ENCODE assay signal across 13 cellular contexts in the genomic region with DNA sequence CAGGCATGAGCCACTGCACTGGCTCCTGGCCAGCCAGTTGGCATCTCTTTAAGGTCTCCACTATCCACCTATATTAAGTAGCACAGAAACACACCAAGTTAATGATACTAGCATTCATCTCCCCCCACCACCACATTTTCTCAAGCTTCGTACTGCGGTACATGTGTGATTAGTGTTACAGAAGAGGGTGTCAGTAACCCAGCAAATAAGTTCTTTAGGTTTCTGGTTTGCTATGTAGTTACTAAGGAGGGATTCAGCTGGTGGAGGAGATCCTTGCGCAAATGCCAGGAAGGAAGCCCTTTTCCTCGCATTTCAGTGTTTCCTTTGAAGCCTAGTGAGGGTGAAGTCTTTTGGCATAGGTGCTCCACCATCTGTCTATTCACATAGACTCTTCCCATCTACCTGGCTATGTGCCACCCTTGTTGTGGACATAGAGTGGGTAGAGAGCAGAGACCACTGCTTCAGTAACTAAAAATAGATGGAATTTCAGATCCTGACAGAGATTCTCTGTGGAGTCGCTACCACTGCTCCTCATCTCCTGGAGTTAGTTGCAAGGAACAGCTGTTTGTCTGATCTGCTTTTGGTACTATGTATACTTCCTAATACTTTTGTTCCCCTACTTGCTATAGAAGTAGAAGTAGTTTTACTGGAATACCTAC. TPM values are rescaled to one million over a fixed set of nuclear protein-coding genes. Genes with fewer than 3 reads are reported as not detected.
A peak's percentile ranks its signal among the peaks of the same experiment; 100 is the strongest.
DNase-seq lines count a peak whose midpoint lies in the region; ATAC-seq, FAIRE-seq and TF ChIP-seq lines count a peak whose summit lies in the region.
"Had no signal": no experiment of that assay in that cellular context is flagged by ENCODE, and none has a peak within 500 bp of the region (broad histone marks: within the 10 kb centered on the region; RNA-seq: fewer than 3 reads in every experiment).

No MANE protein-coding gene starts in this region.

- H3K36me3 Mint-ChIP-seq in CD4-positive, CD25-positive, alpha-beta regulatory T cell = peaks cover 4% of the 10 kb centered on the region
- H3K36me3 Mint-ChIP-seq in activated CD4-positive, alpha-beta memory T cell treated with anti-CD3 and anti-CD28 coated beads, Interleukin-2, amount 10 ng/mL, durations not matched to agents 7 days and 5 days (ENCODE audit: low read depth) = peaks cover 27% of the 10 kb centered on the region

- no peaks in the 10 kb centered on the region for H3K9me3 ChIP-seq in CD4-positive, CD25-positive, alpha-beta regulatory T cell (ENCODE audit: control insufficient read depth in 2 of 2, low read length in 2 of 2)

- ATAC-seq in CD4-positive, CD25-positive, alpha-beta regulatory T cell (ENCODE audit: low read depth in 2 of 2) = no peak

- H3K9me3 Mint-ChIP-seq in CD4-positive, CD25-positive, alpha-beta regulatory T cell = no peaks in the 10 kb centered on the region
- no peaks in the 10 kb centered on the region for H3K9me3 Mint-ChIP-seq in activated CD4-positive, alpha-beta memory T cell treated with anti-CD3 and anti-CD28 coated beads, Interleukin-2, amount 10 ng/mL, durations not matched to agents 7 days and 5 days
- H3K9me3 Mint-ChIP-seq: neural crest cell had no signal

- H3K4me3 ChIP-seq in CD4-positive, CD25-positive, alpha-beta regulatory T cell (ENCODE audit: low read depth, low read length) = peak overlapping the region; percentile 78

- H3K36me3 ChIP-seq in CD4-positive, CD25-positive, alpha-beta regulatory T cell (ENCODE audit: control insufficient read depth, insufficient read depth, low read length) = no peaks in the 10 kb centered on the region

- DNase-seq in CD4-positive, CD25-positive, alpha-beta regulatory T cell = no peak
- DNase-seq in GM12891 (ENCODE audit: insufficient read length, low spot score) (no peak), mesenteric fat pad (ENCODE audit: low spot score) (peak; percentile 43), NCI-H2227 treated with DMSO at 0.1 percent for 48 hours (lab: John Stamatoyannopoulos, UW) (no peak), HCEC 1CT (no peak)
- no peak for DNase-seq in activated CD4-positive, alpha-beta memory T cell treated with anti-CD3 and anti-CD28 coated beads, Interleukin-2, amount 10 ng/mL, durations not matched to agents 7 days and 5 days
- DNase-seq in activated effector memory CD4-positive, alpha-beta T cell treated with anti-CD3 and anti-CD28 coated beads, Interleukin-2, amount 50 U/mL, for 16 hours = no peak
- DNase-seq: COR-L47; stimulated activated CD4-positive, alpha-beta T cell treated with anti-CD3 and anti-CD28 coated beads, Interleukin-12 subunit alpha, Interleukin-12 subunit beta, amount 100 ng/mL, for 4 hours had no signal

- peak overlapping the region; percentile 57 to 87 (median 84) for H3K4me3 Mint-ChIP-seq in CD4-positive, CD25-positive, alpha-beta regulatory T cell
- H3K4me3 Mint-ChIP-seq in activated CD4-positive, alpha-beta memory T cell treated with anti-CD3 and anti-CD28 coated beads, Interleukin-2, amount 10 ng/mL, durations not matched to agents 7 days and 5 days = peak overlapping the region; percentile 38
- H3K4me3 Mint-ChIP-seq: neural crest cell had no signal

- peaks cover 34 to 78% (median 56%) of the 10 kb centered on the region in 4 donors for H3K4me1 Mint-ChIP-seq in CD4-positive, CD25-positive, alpha-beta regulatory T cell
- H3K4me1 Mint-ChIP-seq in activated CD4-positive, alpha-beta memory T cell treated with anti-CD3 and anti-CD28 coated beads, Interleukin-2, amount 10 ng/mL, durations not matched to agents 7 days and 5 days = peaks cover 51% of the 10 kb centered on the region

- CTCF ChIA-PET in activated CD4-positive, alpha-beta memory T cell treated with anti-CD3 and anti-CD28 coated beads, Interleukin-2, amount 10 ng/mL, durations not matched to agents 7 days and 5 days (lab: Charles Lee) = interaction anchor here (0.7 kb wide), 2 partner anchors 157 to 834 kb away, joined by 4 to 6 read pairs; no protein-coding TSS in a partner anchor

- no peak for FAIRE-seq in GM12891 (lab: Jason Lieb, UNC)
- FAIRE-seq: colon, H1 had no signal

- H3K27me3 Mint-ChIP-seq in CD4-positive, CD25-positive, alpha-beta regulatory T cell = no peaks in the 10 kb centered on the region
- no peaks in the 10 kb centered on the region for H3K27me3 Mint-ChIP-seq in activated CD4-positive, alpha-beta memory T cell treated with anti-CD3 and anti-CD28 coated beads, Interleukin-2, amount 10 ng/mL, durations not matched to agents 7 days and 5 days

- peak overlapping the region; percentile 83 for H3K27ac ChIP-seq in CD4-positive, CD25-positive, alpha-beta regulatory T cell (ENCODE audit: insufficient read depth, low read length, poor library complexity, severe bottlenecking)
- H3K27ac ChIP-seq: RWPE1 had no signal

- peak overlapping the region; percentile 86 to 94 (median 92) for H3K27ac Mint-ChIP-seq in CD4-positive, CD25-positive, alpha-beta regulatory T cell
- peak overlapping the region; percentile 89 for H3K27ac Mint-ChIP-seq in activated CD4-positive, alpha-beta memory T cell treated with anti-CD3 and anti-CD28 coated beads, Interleukin-2, amount 10 ng/mL, durations not matched to agents 7 days and 5 days

- peak; percentile 26; the same call in 1 of the 2 replicates for TF ChIP-seq POLR2A in GM12891 (IDR thresholded peaks at IDR 0.05; ENCODE audit: low read depth, low read length)

- peaks cover 59% of the 10 kb centered on the region for H3K4me1 ChIP-seq in CD4-positive, CD25-positive, alpha-beta regulatory T cell (ENCODE audit: control insufficient read depth, insufficient read depth, low read length, poor library complexity, severe bottlenecking)

- H3K27me3 ChIP-seq in CD4-positive, CD25-positive, alpha-beta regulatory T cell (ENCODE audit: control insufficient read depth, insufficient read depth, low read length) = no peaks in the 10 kb centered on the region

- POLR2A ChIA-PET in activated CD4-positive, alpha-beta memory T cell treated with anti-CD3 and anti-CD28 coated beads, Interleukin-2, amount 10 ng/mL, durations not matched to agents 7 days and 5 days (lab: Charles Lee) = interaction anchor here (1.2 to 6.9 kb wide), 2 partner anchors 14 to 187 kb away, joined by 3 to 109 read pairs; partner anchors contain the start of gene UBE2D2

TF ChIP-seq in GM12891, 5 proteins besides CTCF, POLR2A, EP300 and RAD21:
- TF ChIP-seq TAF1 (IDR thresholded peaks at IDR 0.05; ENCODE audit: low read depth, low read length) (no peak), POLR2AphosphoS5 (IDR thresholded peaks at IDR 0.05; ENCODE audit: low read depth, low read length) (0 out of 2 replicates have a peak, but pooled peaks have one; percentile 4), SPI1 (IDR thresholded peaks at IDR 0.05; ENCODE audit: low read depth, low read length) (no peak), POU2F2 (IDR thresholded peaks at IDR 0.05; ENCODE audit: low read depth, low read length) (no peak)

RNA-seq across cellular contexts. Expression of gene UBE2D2, which starts 16.7 kb away (rescaled TPM):
- 181 TPM for total RNA-seq in CD4-positive, CD25-positive, alpha-beta regulatory T cell
- 100 to 1,000 TPM; 330 to 376 (median 350) TPM for polyA plus RNA-seq in CD4-positive, CD25-positive, alpha-beta regulatory T cell
- polyA plus RNA-seq in GM12891 (2012; ENCODE audit: low read depth, missing spikeins) = 155 TPM
- total RNA-seq in activated CD4-positive, alpha-beta memory T cell treated with anti-CD3 and anti-CD28 coated beads, Interleukin-2, amount 10 ng/mL, durations not matched to agents 7 days and 5 days = 100 to 1,000 TPM; 241 to 244 TPM
- total RNA-seq in mesenteric fat pad = 111 TPM
